Comparison of ENCODE assay signal across 1 cellular context in the genomic region with DNA sequence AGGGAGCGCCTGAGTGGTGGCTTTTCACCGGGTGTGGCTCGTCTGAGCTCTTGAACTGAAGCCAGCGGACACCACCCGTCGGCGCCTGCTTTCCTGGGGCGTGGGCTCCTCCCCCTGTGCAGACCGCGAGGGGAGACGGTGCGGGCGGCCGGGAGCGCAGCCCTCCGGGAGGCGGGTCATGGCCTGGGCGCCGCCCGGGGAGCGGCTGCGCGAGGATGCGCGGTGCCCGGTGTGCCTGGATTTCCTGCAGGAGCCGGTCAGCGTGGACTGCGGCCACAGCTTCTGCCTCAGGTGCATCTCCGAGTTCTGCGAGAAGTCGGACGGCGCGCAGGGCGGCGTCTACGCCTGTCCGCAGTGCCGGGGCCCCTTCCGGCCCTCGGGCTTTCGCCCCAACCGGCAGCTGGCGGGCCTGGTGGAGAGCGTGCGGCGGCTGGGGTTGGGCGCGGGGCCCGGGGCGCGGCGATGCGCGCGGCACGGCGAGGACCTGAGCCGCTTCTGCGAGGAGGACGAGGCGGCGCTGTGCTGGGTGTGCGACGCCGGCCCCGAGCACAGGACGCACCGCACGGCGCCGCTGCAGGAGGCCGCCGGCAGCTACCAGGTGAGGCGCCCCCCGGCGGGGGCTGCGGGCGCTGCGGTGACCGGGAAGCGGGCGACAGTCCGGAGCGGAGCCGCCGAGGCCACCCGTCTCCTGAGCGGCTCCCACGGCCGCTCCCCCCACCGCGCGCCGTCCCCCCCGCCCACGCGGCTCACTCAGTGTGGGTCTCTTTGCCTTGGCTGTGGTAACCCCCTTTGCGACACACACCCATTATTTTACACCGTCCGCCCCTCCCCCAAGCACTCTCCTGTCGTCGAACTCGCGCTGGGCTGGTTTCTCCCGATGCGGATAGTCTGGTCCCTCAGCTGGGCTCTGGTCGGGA.
TF ChIP-seq lines count a peak whose summit lies in the region.

A gene with protein sequence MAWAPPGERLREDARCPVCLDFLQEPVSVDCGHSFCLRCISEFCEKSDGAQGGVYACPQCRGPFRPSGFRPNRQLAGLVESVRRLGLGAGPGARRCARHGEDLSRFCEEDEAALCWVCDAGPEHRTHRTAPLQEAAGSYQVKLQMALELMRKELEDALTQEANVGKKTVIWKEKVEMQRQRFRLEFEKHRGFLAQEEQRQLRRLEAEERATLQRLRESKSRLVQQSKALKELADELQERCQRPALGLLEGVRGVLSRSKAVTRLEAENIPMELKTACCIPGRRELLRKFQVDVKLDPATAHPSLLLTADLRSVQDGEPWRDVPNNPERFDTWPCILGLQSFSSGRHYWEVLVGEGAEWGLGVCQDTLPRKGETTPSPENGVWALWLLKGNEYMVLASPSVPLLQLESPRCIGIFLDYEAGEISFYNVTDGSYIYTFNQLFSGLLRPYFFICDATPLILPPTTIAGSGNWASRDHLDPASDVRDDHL (plus strand): TSS at position 119 of the 917 bp plus-strand sequence. CDS start 60 bp downstream, at position 179.

TF ChIP-seq in K562, 482 proteins besides CTCF, POLR2A, EP300 and RAD21 (continued from another document and continues in another):
- TF ChIP-seq, protein P1, sequence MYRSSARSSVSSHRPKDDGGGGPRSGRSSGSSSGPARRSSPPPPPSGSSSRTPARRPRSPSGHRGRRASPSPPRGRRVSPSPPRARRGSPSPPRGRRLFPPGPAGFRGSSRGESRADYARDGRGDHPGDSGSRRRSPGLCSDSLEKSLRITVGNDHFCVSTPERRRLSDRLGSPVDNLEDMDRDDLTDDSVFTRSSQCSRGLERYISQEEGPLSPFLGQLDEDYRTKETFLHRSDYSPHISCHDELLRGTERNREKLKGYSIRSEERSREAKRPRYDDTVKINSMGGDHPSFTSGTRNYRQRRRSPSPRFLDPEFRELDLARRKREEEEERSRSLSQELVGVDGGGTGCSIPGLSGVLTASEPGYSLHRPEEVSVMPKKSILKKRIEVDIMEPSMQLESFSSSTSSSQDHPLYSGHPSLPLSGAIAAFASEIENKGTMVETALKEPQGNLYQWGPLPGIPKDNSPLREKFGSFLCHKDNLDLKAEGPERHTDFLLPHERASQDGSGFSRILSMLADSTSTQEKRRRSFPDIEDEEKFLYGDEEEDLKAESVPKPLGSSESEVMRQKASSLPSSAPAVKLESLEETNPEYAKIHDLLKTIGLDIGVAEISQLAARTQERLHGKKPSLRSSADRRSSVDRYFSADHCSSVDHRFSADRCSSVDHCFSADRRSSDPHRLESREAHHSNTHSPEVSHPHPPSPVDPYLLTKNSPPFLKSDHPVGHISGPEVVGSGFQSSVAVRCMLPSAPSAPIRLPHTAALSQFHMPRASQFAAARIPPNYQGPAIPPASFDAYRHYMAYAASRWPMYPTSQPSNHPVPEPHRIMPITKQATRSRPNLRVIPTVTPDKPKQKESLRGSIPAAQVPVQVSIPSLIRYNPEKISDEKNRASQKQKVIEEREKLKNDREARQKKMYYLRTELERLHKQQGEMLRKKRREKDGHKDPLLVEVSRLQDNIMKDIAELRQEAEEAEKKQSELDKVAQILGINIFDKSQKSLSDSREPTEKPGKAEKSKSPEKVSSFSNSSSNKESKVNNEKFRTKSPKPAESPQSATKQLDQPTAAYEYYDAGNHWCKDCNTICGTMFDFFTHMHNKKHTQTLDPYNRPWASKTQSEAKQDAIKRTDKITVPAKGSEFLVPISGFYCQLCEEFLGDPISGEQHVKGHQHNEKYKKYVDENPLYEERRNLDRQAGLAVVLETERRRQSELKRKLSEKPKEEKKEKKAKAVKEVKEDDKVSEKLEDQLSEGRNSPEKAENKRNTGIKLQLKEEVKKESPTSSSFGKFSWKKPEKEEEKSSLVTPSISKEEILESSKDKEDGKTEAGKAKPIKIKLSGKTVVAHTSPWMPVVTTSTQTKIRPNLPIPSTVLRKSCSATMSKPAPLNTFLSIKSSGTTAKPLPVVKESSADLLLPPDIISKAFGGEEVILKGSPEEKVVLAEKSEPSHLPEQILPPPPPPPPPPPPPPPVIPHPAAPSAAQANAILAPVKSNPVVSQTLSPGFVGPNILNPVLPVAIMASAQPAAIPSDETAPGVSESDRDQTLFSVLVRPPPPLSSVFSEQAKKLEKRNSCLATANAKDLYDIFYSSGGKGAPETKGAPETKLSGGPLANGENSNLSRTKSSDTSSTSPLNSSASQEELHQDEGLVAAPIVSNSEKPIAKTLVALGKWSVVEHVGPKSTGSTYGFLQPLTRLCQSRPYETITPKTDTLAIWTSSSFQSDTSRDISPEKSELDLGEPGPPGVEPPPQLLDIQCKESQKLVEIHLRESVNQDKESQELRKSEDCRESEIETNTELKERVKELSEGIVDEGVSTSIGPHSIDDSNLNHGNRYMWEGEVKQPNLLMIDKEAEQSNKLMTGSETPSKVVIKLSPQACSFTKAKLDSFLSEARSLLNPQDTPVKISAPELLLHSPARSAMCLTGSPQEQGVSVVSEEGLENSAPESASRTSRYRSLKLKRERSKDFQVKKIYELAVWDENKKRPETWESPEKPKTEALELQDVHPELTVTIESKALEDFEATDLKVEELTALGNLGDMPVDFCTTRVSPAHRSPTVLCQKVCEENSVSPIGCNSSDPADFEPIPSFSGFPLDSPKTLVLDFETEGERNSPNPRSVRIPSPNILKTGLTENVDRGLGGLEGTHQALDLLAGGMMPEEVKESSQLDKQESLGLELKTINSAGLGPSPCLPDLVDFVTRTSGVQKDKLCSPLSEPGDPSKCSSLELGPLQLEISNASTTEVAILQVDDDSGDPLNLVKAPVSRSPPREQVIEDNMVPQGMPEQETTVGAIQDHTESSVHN (IDR thresholded peaks at IDR 0.05; ENCODE audit: borderline replicate concordance in 1 of 2, low read depth in 1 of 2): no peak
- TF ChIP-seq, protein P2, sequence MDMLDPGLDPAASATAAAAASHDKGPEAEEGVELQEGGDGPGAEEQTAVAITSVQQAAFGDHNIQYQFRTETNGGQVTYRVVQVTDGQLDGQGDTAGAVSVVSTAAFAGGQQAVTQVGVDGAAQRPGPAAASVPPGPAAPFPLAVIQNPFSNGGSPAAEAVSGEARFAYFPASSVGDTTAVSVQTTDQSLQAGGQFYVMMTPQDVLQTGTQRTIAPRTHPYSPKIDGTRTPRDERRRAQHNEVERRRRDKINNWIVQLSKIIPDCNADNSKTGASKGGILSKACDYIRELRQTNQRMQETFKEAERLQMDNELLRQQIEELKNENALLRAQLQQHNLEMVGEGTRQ (CRISPR knock-in tag; IDR thresholded peaks at IDR 0.05): no peak
- TF ChIP-seq ZKSCAN3 (CRISPR knock-in tag; IDR thresholded peaks at IDR 0.05): no peak
- TF ChIP-seq TAF15 (IDR thresholded peaks at IDR 0.05; ENCODE audit: low read depth, low read length): no peak
- TF ChIP-seq, protein P3, sequence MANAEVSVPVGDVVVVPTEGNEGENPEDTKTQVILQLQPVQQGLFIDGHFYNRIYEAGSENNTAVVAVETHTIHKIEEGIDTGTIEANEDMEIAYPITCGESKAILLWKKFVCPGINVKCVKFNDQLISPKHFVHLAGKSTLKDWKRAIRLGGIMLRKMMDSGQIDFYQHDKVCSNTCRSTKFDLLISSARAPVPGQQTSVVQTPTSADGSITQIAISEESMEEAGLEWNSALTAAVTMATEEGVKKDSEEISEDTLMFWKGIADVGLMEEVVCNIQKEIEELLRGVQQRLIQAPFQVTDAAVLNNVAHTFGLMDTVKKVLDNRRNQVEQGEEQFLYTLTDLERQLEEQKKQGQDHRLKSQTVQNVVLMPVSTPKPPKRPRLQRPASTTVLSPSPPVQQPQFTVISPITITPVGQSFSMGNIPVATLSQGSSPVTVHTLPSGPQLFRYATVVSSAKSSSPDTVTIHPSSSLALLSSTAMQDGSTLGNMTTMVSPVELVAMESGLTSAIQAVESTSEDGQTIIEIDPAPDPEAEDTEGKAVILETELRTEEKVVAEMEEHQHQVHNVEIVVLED (CRISPR knock-in tag; IDR thresholded peaks at IDR 0.05): peak; percentile 89
- TF ChIP-seq, protein P4, sequence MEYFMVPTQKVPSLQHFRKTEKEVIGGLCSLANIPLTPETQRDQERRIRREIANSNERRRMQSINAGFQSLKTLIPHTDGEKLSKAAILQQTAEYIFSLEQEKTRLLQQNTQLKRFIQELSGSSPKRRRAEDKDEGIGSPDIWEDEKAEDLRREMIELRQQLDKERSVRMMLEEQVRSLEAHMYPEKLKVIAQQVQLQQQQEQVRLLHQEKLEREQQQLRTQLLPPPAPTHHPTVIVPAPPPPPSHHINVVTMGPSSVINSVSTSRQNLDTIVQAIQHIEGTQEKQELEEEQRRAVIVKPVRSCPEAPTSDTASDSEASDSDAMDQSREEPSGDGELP (CRISPR knock-in tag; IDR thresholded peaks at IDR 0.05; ENCODE audit: borderline replicate concordance): peak; percentile 46
- TF ChIP-seq ERF (CRISPR knock-in tag; IDR thresholded peaks at IDR 0.05): peak; percentile 25; the same call in 1 of the 2 replicates
- peak; percentile 83 for TF ChIP-seq ZSCAN29 (IDR thresholded peaks at IDR 0.05)
- no peak for TF ChIP-seq ZNF23 (CRISPR knock-in tag; IDR thresholded peaks at IDR 0.05)
- TF ChIP-seq, protein P5, sequence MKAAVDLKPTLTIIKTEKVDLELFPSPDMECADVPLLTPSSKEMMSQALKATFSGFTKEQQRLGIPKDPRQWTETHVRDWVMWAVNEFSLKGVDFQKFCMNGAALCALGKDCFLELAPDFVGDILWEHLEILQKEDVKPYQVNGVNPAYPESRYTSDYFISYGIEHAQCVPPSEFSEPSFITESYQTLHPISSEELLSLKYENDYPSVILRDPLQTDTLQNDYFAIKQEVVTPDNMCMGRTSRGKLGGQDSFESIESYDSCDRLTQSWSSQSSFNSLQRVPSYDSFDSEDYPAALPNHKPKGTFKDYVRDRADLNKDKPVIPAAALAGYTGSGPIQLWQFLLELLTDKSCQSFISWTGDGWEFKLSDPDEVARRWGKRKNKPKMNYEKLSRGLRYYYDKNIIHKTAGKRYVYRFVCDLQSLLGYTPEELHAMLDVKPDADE (conservative IDR thresholded peaks at IDR 0.05; ENCODE audit: control insufficient read depth, low read depth, low read length): peak; percentile 66
- no peak; a peak in 1 of 4 replicates for TF ChIP-seq FOXK2 (conservative IDR thresholded peaks at IDR 0.05 in 1 of 2, IDR thresholded peaks at IDR 0.05 in 1 of 2; ENCODE audit: low read depth in 2 of 2)
- no peak for TF ChIP-seq EHMT2 (IDR thresholded peaks at IDR 0.05)
- no peak for TF ChIP-seq HMG20B (CRISPR knock-in tag; IDR thresholded peaks at IDR 0.05)
- TF ChIP-seq RBM34 (IDR thresholded peaks at IDR 0.05; ENCODE audit: borderline replicate concordance, insufficient read depth, low read length): no peak
- TF ChIP-seq, protein P6, sequence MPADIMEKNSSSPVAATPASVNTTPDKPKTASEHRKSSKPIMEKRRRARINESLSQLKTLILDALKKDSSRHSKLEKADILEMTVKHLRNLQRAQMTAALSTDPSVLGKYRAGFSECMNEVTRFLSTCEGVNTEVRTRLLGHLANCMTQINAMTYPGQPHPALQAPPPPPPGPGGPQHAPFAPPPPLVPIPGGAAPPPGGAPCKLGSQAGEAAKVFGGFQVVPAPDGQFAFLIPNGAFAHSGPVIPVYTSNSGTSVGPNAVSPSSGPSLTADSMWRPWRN (IDR thresholded peaks at IDR 0.05; ENCODE audit: low read depth): no peak
- TF ChIP-seq NCOA1 (IDR thresholded peaks at IDR 0.05; ENCODE audit: low read depth): no peak; the same call in 1 of the 2 replicates
- no peak for TF ChIP-seq DDX20 (tag; IDR thresholded peaks at IDR 0.05; ENCODE audit: low read depth)
- TF ChIP-seq ARHGAP35 (IDR thresholded peaks at IDR 0.05; ENCODE audit: partially characterized antibody): no peak
- TF ChIP-seq L3MBTL2 (IDR thresholded peaks at IDR 0.05): peak; percentile 82
- TF ChIP-seq ZNF263 (CRISPR knock-in tag; IDR thresholded peaks at IDR 0.05; ENCODE audit: borderline replicate concordance): no peak
- 0 out of 2 replicates have a peak, but pooled peaks have one; percentile 10 for TF ChIP-seq RFX5 (IDR thresholded peaks at IDR 0.05; ENCODE audit: low read depth, low read length)
- TF ChIP-seq ZFPM2 (CRISPR knock-in tag; IDR thresholded peaks at IDR 0.05): no peak
- TF ChIP-seq FIP1L1 (IDR thresholded peaks at IDR 0.05; ENCODE audit: low read depth, low read length, poor library complexity, severe bottlenecking): peak; percentile 78
- TF ChIP-seq RBBP5 (IDR thresholded peaks at IDR 0.05; ENCODE audit: borderline replicate concordance, insufficient read depth, low read length, poor library complexity, severe bottlenecking): peak; percentile 94
- no peak for TF ChIP-seq SMARCE1 (IDR thresholded peaks at IDR 0.05)
- TF ChIP-seq, protein P7, sequence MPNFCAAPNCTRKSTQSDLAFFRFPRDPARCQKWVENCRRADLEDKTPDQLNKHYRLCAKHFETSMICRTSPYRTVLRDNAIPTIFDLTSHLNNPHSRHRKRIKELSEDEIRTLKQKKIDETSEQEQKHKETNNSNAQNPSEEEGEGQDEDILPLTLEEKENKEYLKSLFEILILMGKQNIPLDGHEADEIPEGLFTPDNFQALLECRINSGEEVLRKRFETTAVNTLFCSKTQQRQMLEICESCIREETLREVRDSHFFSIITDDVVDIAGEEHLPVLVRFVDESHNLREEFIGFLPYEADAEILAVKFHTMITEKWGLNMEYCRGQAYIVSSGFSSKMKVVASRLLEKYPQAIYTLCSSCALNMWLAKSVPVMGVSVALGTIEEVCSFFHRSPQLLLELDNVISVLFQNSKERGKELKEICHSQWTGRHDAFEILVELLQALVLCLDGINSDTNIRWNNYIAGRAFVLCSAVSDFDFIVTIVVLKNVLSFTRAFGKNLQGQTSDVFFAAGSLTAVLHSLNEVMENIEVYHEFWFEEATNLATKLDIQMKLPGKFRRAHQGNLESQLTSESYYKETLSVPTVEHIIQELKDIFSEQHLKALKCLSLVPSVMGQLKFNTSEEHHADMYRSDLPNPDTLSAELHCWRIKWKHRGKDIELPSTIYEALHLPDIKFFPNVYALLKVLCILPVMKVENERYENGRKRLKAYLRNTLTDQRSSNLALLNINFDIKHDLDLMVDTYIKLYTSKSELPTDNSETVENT (CRISPR knock-in tag; IDR thresholded peaks at IDR 0.05): peak; percentile 89
- TF ChIP-seq POLR2AphosphoS5 (IDR thresholded peaks at IDR 0.05; ENCODE audit: control insufficient read depth, insufficient read depth, low read depth, low read length): peak; percentile 68
- no peak for TF ChIP-seq MAFF (IDR thresholded peaks at IDR 0.05; ENCODE audit: low read length)
- TF ChIP-seq XRCC5 (IDR thresholded peaks at IDR 0.05; ENCODE audit: low read depth, low read length): peak; percentile 60; the same call in 1 of the 2 replicates
- no peak for TF ChIP-seq ZNF311 (CRISPR knock-in tag; IDR thresholded peaks at IDR 0.05)
- no peak for TF ChIP-seq NFE2L1 (tag; IDR thresholded peaks at IDR 0.05; ENCODE audit: borderline replicate concordance, low read depth)
- peak; percentile 90 for TF ChIP-seq ZBTB7A (IDR thresholded peaks at IDR 0.05; ENCODE audit: borderline replicate concordance, control insufficient read depth, low read depth, low read length)
- no peak for TF ChIP-seq ZNF507 (tag; conservative IDR thresholded peaks at IDR 0.05)
- TF ChIP-seq ZNF584 (CRISPR knock-in tag; IDR thresholded peaks at IDR 0.05; ENCODE audit: low read depth): no peak
- TF ChIP-seq LEF1 (IDR thresholded peaks at IDR 0.05): no peak
- TF ChIP-seq ZZZ3 (IDR thresholded peaks at IDR 0.05): no peak
- TF ChIP-seq, protein P8, sequence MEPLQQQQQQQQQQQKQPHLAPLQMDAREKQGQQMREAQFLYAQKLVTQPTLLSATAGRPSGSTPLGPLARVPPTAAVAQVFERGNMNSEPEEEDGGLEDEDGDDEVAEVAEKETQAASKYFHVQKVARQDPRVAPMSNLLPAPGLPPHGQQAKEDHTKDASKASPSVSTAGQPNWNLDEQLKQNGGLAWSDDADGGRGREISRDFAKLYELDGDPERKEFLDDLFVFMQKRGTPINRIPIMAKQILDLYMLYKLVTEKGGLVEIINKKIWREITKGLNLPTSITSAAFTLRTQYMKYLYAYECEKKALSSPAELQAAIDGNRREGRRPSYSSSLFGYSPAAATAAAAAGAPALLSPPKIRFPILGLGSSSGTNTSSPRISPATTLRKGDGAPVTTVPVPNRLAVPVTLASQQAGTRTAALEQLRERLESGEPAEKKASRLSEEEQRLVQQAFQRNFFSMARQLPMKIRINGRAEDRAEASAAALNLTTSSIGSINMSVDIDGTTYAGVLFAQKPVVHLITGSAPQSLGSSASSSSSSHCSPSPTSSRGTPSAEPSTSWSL (CRISPR knock-in tag; IDR thresholded peaks at IDR 0.05; ENCODE audit: borderline replicate concordance): no peak
